In genomic region chr3:172561894-172562664, GRCh38 we compare ENCODE assay signal across 8 cellular contexts. TPM values are rescaled to one million over a fixed set of nuclear protein-coding genes. Genes with fewer than 3 reads are reported as not detected.
A peak's percentile ranks its signal among the peaks of the same experiment; 100 is the strongest.
DNase-seq lines count a peak whose midpoint lies in the region; ATAC-seq, FAIRE-seq and TF ChIP-seq lines count a peak whose summit lies in the region.

No MANE protein-coding gene starts in this region.

- intact Hi-C loops in dendritic cell treated with granulocyte-macrophage colony-stimulating factor and Interleukin-4, amounts not matched to agents 40 ng/mL and 50 ng/mL, for 4 days (cut with micrococcal nuclease), result loop anchor here (5.0 kb wide), 1 partner anchor 50 kb away; no protein-coding TSS in a partner anchor
- intact Hi-C loops in psoas muscle (cut with DNase I), result no loop called here

- H3K27ac ChIP-seq in psoas muscle, result peak overlapping the region; percentile 34

- no peak for TF ChIP-seq CTCF in psoas muscle (IDR thresholded peaks at IDR 0.05)

- ATAC-seq in psoas muscle, result peak in 1 of 4 donors; percentile 8
- ATAC-seq in HG03045 (IDR thresholded peaks at IDR 0.05; ENCODE audit: unreplicated experiment), result no peak

- H3K9me3 Mint-ChIP-seq in dendritic cell treated with granulocyte-macrophage colony-stimulating factor and Interleukin-4, amounts not matched to agents 40 ng/mL and 50 ng/mL, for 4 days, result no peaks in the 10 kb centered on the region

- H3K36me3 ChIP-seq in psoas muscle (ENCODE audit: insufficient read depth in 1 of 2, low read depth in 1 of 2), result no peaks in the 10 kb centered on the region

- DNase-seq in GM18507 (ENCODE audit: extremely low spot score, insufficient read length, low read depth) (no peak), NCI-H774 (lab: John Stamatoyannopoulos, UW) (peak; percentile 23), psoas muscle (no peak), DMS114 treated with DMSO at 0.1 percent for 48 hours (lab: John Stamatoyannopoulos, UW; ENCODE audit: unreplicated experiment) (no peak), kidney glomerular epithelial cell (lab: John Stamatoyannopoulos, UW) (no peak)
- DNase-seq in activated CD4-positive, CD25-positive, alpha-beta regulatory T cell treated with anti-CD3 and anti-CD28 coated beads, Interleukin-2, amount 50 U/mL, for 72 hours, result no peak

- peak; percentile 66 for FAIRE-seq in GM18507 (lab: Jason Lieb, UNC)

- H3K27ac Mint-ChIP-seq in dendritic cell treated with granulocyte-macrophage colony-stimulating factor and Interleukin-4, amounts not matched to agents 40 ng/mL and 50 ng/mL, for 4 days, result peak overlapping the region; percentile 77

- peaks cover 4% of the 10 kb centered on the region for H3K4me1 ChIP-seq in psoas muscle

- peaks cover 3% of the 10 kb centered on the region for H3K9me3 ChIP-seq in psoas muscle

- H3K27me3 Mint-ChIP-seq in dendritic cell treated with granulocyte-macrophage colony-stimulating factor and Interleukin-4, amounts not matched to agents 40 ng/mL and 50 ng/mL, for 4 days, result peaks cover 2% of the 10 kb centered on the region

- WGBS in psoas muscle, 3 donors, result 84 to 91% (median 87%) methylated on average over 12 of the region's 12 CpGs

- H3K4me3 Mint-ChIP-seq in dendritic cell treated with granulocyte-macrophage colony-stimulating factor and Interleukin-4, amounts not matched to agents 40 ng/mL and 50 ng/mL, for 4 days, result no peak overlapping the region

- peaks cover 42% of the 10 kb centered on the region for H3K4me1 Mint-ChIP-seq in dendritic cell treated with granulocyte-macrophage colony-stimulating factor and Interleukin-4, amounts not matched to agents 40 ng/mL and 50 ng/mL, for 4 days (ENCODE audit: low read depth)

- H3K4me3 ChIP-seq in psoas muscle, result peak overlapping the region; percentile 6

- H3K27me3 ChIP-seq in psoas muscle (ENCODE audit: insufficient read depth in 3 of 3, low read length in 2 of 3), result no peaks in the 10 kb centered on the region

- H3K36me3 Mint-ChIP-seq in dendritic cell treated with granulocyte-macrophage colony-stimulating factor and Interleukin-4, amounts not matched to agents 40 ng/mL and 50 ng/mL, for 4 days (ENCODE audit: low read depth), result no peaks in the 10 kb centered on the region

RNA-seq across cellular contexts. Expression of gene TNFSF10, which starts 38.8 kb away (rescaled TPM):
- total RNA-seq in psoas muscle, result 10 to 100 TPM in 2 of 4 donors, 1 to 10 TPM in 2; 5.5 to 18.6 (median 9.2) TPM
- 10 to 100 TPM in 2 of 3 donors, 1 to 10 TPM in 1; 9.8 to 17.6 (median 10.3) TPM for polyA plus RNA-seq in psoas muscle
